Comparison of ENCODE assay signal across 24 cellular contexts in genomic region chrX:43880439-43880838, GRCh38. TPM values are rescaled to one million over a fixed set of nuclear protein-coding genes. Genes with fewer than 3 reads are reported as not detected.
DNase-seq lines count a peak whose midpoint lies in the region; ATAC-seq, FAIRE-seq and TF ChIP-seq lines count a peak whose summit lies in the region.
"Had no signal": no experiment of that assay in that cellular context is flagged by ENCODE, and none has a peak within 500 bp of the region (broad histone marks: within the 10 kb centered on the region; RNA-seq: fewer than 3 reads in every experiment).

No MANE protein-coding gene starts in this region.

- no peak for TF ChIP-seq EP300 in esophagus muscularis mucosa (IDR thresholded peaks at IDR 0.05)

- peak overlapping the region in 1 of 4 donors; percentile 62 for H3K4me3 ChIP-seq in esophagus muscularis mucosa
- H3K4me3 ChIP-seq: colonic mucosa, prostate gland had no signal

- DNase-seq in activated naive CD8-positive, alpha-beta T cell treated with anti-CD3 and anti-CD28 coated beads, Interleukin-2, amount 50 U/mL, for 24 hours, result no peak
- DNase-seq in esophagus muscularis mucosa (ENCODE audit: extremely low spot score), result no peak
- DNase-seq in RCC 7860 (ENCODE audit: low spot score), result no peak
- DNase-seq: activated CD4-positive, CD25-positive, alpha-beta regulatory T cell treated with anti-CD3 and anti-CD28 coated beads, Interleukin-2, amount 50 U/mL, for 72 hours; brain microvascular endothelial cell; C1 segment of cervical spinal cord; colonic mucosa; kidney glomerular epithelial cell; NCI-H1417; NCI-H524; nephron progenitor cell; RPMI8226 had no signal

- H3K36me3 ChIP-seq in esophagus muscularis mucosa, result no peaks in the 10 kb centered on the region
- H3K36me3 ChIP-seq: brain microvascular endothelial cell, colonic mucosa, prostate gland, vagina had no signal

- H3K27ac Mint-ChIP-seq in activated naive CD8-positive, alpha-beta T cell, result no peak overlapping the region
- no peak overlapping the region for H3K27ac Mint-ChIP-seq in activated naive CD8-positive, alpha-beta T cell treated with anti-CD3 and anti-CD28 coated beads, Interleukin-2, amount 50 U/mL, for 24 hours
- peak overlapping the region; percentile 5 to 44 (median 41) for H3K27ac Mint-ChIP-seq in nephron
- H3K27ac Mint-ChIP-seq: nephron progenitor cell had no signal

- no peaks in the 10 kb centered on the region for H3K9me3 Mint-ChIP-seq in activated naive CD8-positive, alpha-beta T cell (ENCODE audit: low read depth)
- H3K9me3 Mint-ChIP-seq in activated naive CD8-positive, alpha-beta T cell treated with anti-CD3 and anti-CD28 coated beads, Interleukin-2, amount 50 U/mL, for 24 hours, result no peaks in the 10 kb centered on the region
- H3K9me3 Mint-ChIP-seq in nephron, result peaks cover 2% of the 10 kb centered on the region

- FAIRE-seq in RCC 7860 (lab: Jason Lieb, UNC), result no peak
- FAIRE-seq: D721Med, endometrium, frontal cortex had no signal

- TF ChIP-seq POLR2A in esophagus muscularis mucosa (IDR thresholded peaks at IDR 0.05; ENCODE audit: low read depth), result no peak

- peaks cover 13% of the 10 kb centered on the region for H3K27me3 Mint-ChIP-seq in activated naive CD8-positive, alpha-beta T cell
- peaks cover 6% of the 10 kb centered on the region for H3K27me3 Mint-ChIP-seq in activated naive CD8-positive, alpha-beta T cell treated with anti-CD3 and anti-CD28 coated beads, Interleukin-2, amount 50 U/mL, for 24 hours
- peaks cover 3% of the 10 kb centered on the region for H3K27me3 Mint-ChIP-seq in nephron (ENCODE audit: low read depth)

- H3K4me1 Mint-ChIP-seq in activated naive CD8-positive, alpha-beta T cell (ENCODE audit: low read depth), result peaks cover 7% of the 10 kb centered on the region
- H3K4me1 Mint-ChIP-seq in activated naive CD8-positive, alpha-beta T cell treated with anti-CD3 and anti-CD28 coated beads, Interleukin-2, amount 50 U/mL, for 24 hours, result peaks cover 7% of the 10 kb centered on the region
- H3K4me1 Mint-ChIP-seq in nephron, result peaks cover 14% of the 10 kb centered on the region
- H3K4me1 Mint-ChIP-seq: nephron progenitor cell had no signal

- no peaks in the 10 kb centered on the region for H3K9me3 ChIP-seq in esophagus muscularis mucosa
- H3K9me3 ChIP-seq: colonic mucosa, prostate gland, vagina had no signal

- no peaks in the 10 kb centered on the region for H3K36me3 Mint-ChIP-seq in activated naive CD8-positive, alpha-beta T cell
- no peaks in the 10 kb centered on the region for H3K36me3 Mint-ChIP-seq in activated naive CD8-positive, alpha-beta T cell treated with anti-CD3 and anti-CD28 coated beads, Interleukin-2, amount 50 U/mL, for 24 hours (ENCODE audit: low read depth)
- no peaks in the 10 kb centered on the region for H3K36me3 Mint-ChIP-seq in nephron (ENCODE audit: low read depth)

- peak overlapping the region in 3 of 4 donors; percentile 55 to 87 (median 82) for H3K27ac ChIP-seq in esophagus muscularis mucosa (replicated peaks in 1 of 4)
- H3K27ac ChIP-seq: brain microvascular endothelial cell, colonic mucosa, prostate gland had no signal

- intact Hi-C loops in esophagus muscularis mucosa (cut with DNase I), result no loop called here

- ATAC-seq in activated naive CD8-positive, alpha-beta T cell treated with anti-CD3 and anti-CD28 coated beads, Interleukin-2, amount 50 U/mL, for 24 hours, result no peak
- ATAC-seq in HG03045 (IDR thresholded peaks at IDR 0.05; ENCODE audit: unreplicated experiment), result no peak
- ATAC-seq in GM21381 (IDR thresholded peaks at IDR 0.05; ENCODE audit: unreplicated experiment), result no peak
- ATAC-seq in HG02852 (IDR thresholded peaks at IDR 0.05; ENCODE audit: unreplicated experiment), result no peak

- H3K27me3 ChIP-seq in esophagus muscularis mucosa, result no peaks in the 10 kb centered on the region
- H3K27me3 ChIP-seq: brain microvascular endothelial cell, colonic mucosa, vagina had no signal

- WGBS in esophagus muscularis mucosa, result 79% methylated on average over 3 of the region's 3 CpGs

- peak overlapping the region; percentile 40 for H3K4me3 Mint-ChIP-seq in activated naive CD8-positive, alpha-beta T cell
- H3K4me3 Mint-ChIP-seq in activated naive CD8-positive, alpha-beta T cell treated with anti-CD3 and anti-CD28 coated beads, Interleukin-2, amount 50 U/mL, for 24 hours, result no peak overlapping the region
- H3K4me3 Mint-ChIP-seq in nephron, result peak overlapping the region; percentile 10 to 44 (median 36)
- H3K4me3 Mint-ChIP-seq: nephron progenitor cell had no signal

- TF ChIP-seq CTCF in esophagus muscularis mucosa (IDR thresholded peaks at IDR 0.05), result no peak
- no peak for TF ChIP-seq CTCF in nephron (IDR thresholded peaks at IDR 0.05; ENCODE audit: unreplicated experiment in 3 of 3)

- peaks cover 4 to 40% (median 13%) of the 10 kb centered on the region in 4 donors for H3K4me1 ChIP-seq in esophagus muscularis mucosa
- H3K4me1 ChIP-seq: colonic mucosa, prostate gland, vagina had no signal

RNA-seq across cellular contexts. Expression of gene MAOB, which starts 1.8 kb away (rescaled TPM):
- 10 to 100 TPM; 37.1 to 87.8 (median 41.3) TPM for total RNA-seq in esophagus muscularis mucosa
- total RNA-seq: activated CD8-positive, alpha-beta memory T cell treated with anti-CD3 and anti-CD28 coated beads for 36 hours; LHCN-M2 had no signal

Comparison
In these comparisons a context has a peak if more than half of its experiments do, and no peak if none do; other contexts are left out.
1. H3K27ac Mint-ChIP-seq: peak in nephron (3 of 3); none in activated naive CD8-positive, alpha-beta T cell (single experiment) and activated naive CD8-positive, alpha-beta T cell treated with anti-CD3 and anti-CD28 coated beads, Interleukin-2, amount 50 U/mL, for 24 hours (single experiment).